In genomic region chr17:521561-522325, GRCh38 we compare ENCODE assay signal across 1 cellular context.
TF ChIP-seq lines count a peak whose summit lies in the region.

No MANE protein-coding gene starts in this region.

TF ChIP-seq in WTC11, 78 proteins besides CTCF, POLR2A, EP300 and RAD21:
- no peak for TF ChIP-seq ZNF425 (CRISPR knock-in tag; conservative IDR thresholded peaks at IDR 0.05)
- TF ChIP-seq ZNF121 (CRISPR knock-in tag; IDR thresholded peaks at IDR 0.05) = no peak
- TF ChIP-seq HMGA2 (CRISPR knock-in tag; IDR thresholded peaks at IDR 0.05) = no peak
- TF ChIP-seq SMAD4 (CRISPR knock-in tag; IDR thresholded peaks at IDR 0.05) = no peak
- no peak for TF ChIP-seq ZNF396 (CRISPR knock-in tag; IDR thresholded peaks at IDR 0.05; ENCODE audit: borderline replicate concordance)
- no peak for TF ChIP-seq KAT7 (CRISPR knock-in tag; IDR thresholded peaks at IDR 0.05; ENCODE audit: borderline replicate concordance)
- TF ChIP-seq TEAD4 (CRISPR knock-in tag; IDR thresholded peaks at IDR 0.05) = no peak
- no peak for TF ChIP-seq CDX4 (CRISPR knock-in tag; IDR thresholded peaks at IDR 0.05; ENCODE audit: borderline replicate concordance)
- no peak for TF ChIP-seq ZNF416 (CRISPR knock-in tag; IDR thresholded peaks at IDR 0.05)
- TF ChIP-seq AR (CRISPR knock-in tag; IDR thresholded peaks at IDR 0.05) = no peak
